17 cellular contexts compared by ENCODE assay signal in genomic region chr18:48049757-48050156, GRCh38.
"Had no signal": no experiment of that assay in that cellular context is flagged by ENCODE, and none has a peak within 500 bp of the region (broad histone marks: within the 10 kb centered on the region; RNA-seq: fewer than 3 reads in every experiment).

No MANE protein-coding gene starts in this region.

- H3K9me3 ChIP-seq: ovary had no signal

- DNase-seq: activated CD4-positive, alpha-beta memory T cell treated with anti-CD3 and anti-CD28 coated beads, Interleukin-2, amount 10 ng/mL, durations not matched to agents 7 days and 5 days; activated CD4-positive, alpha-beta T cell treated with anti-CD3 and anti-CD28 coated beads for 36 hours; activated CD8-positive, alpha-beta memory T cell treated with anti-CD3 and anti-CD28 coated beads, Interleukin-2, amount 50 U/mL, for 4 hours; activated naive CD4-positive, alpha-beta T cell treated with Interleukin-2 at 50 U/mL for 16 hours; activated naive CD8-positive, alpha-beta T cell treated with anti-CD3 and anti-CD28 coated beads, Interleukin-2, amount 50 U/mL, for 24 hours; activated T-cell treated with anti-CD3 and anti-CD28 coated beads, Interleukin-2, amount 50 U/mL, for 72 hours; effector CD8-positive, alpha-beta T cell; hypothalamus; left cardiac atrium; stimulated activated CD4-positive, alpha-beta T cell treated with anti-CD3 and anti-CD28 coated beads, Interleukin-15, amount 100 ng/mL, for 24 hours; stimulated activated CD4-positive, alpha-beta T cell treated with anti-CD3 and anti-CD28 coated beads, Interleukin-4, amount 100 ng/mL, for 24 hours; T-helper 9 cell had no signal

- H3K27ac ChIP-seq: ovary, VCaP had no signal

- H3K4me3 ChIP-seq: ovary, stomach had no signal

- H3K36me3 ChIP-seq: ovary, stomach had no signal

- FAIRE-seq: astrocyte, colon had no signal

- H3K27me3 ChIP-seq: ovary, stomach had no signal

- ATAC-seq: activated CD4-positive, alpha-beta T cell treated with anti-CD3 and anti-CD28 coated beads for 36 hours; activated naive CD8-positive, alpha-beta T cell treated with anti-CD3 and anti-CD28 coated beads, Interleukin-2, amount 50 U/mL, for 24 hours; activated T-cell treated with anti-CD3 and anti-CD28 coated beads, Interleukin-2, amount 50 U/mL, for 72 hours had no signal
